Comparison of ENCODE assay signal across 8 cellular contexts in genomic region chr2:151409601-151410484, GRCh38. TPM values are rescaled to one million over a fixed set of nuclear protein-coding genes. Genes with fewer than 3 reads are reported as not detected.
DNase-seq lines count a peak whose midpoint lies in the region; ATAC-seq, FAIRE-seq and TF ChIP-seq lines count a peak whose summit lies in the region.

TSS of gene RIF1 (plus strand) at chr2:151409902. CDS start at chr2:151410424, 522 bp downstream.

- ATAC-seq in GM21367 (IDR thresholded peaks at IDR 0.05; ENCODE audit: unreplicated experiment) = peak; percentile 94
- ATAC-seq in activated CD8-positive, alpha-beta memory T cell treated with anti-CD3 and anti-CD28 coated beads, Interleukin-2, amount 10 ng/mL, durations not matched to agents 7 days and 5 days = peak; percentile 94

- H3K27ac Mint-ChIP-seq in Calu3 (ENCODE audit: unreplicated experiment) (peak within 1 kb of the TSS; percentile 93), endodermal cell (peak within 1 kb of the TSS; percentile 98)
- peak within 1 kb of the TSS; percentile 92 for H3K27ac Mint-ChIP-seq in activated CD8-positive, alpha-beta memory T cell treated with anti-CD3 and anti-CD28 coated beads, Interleukin-2, amount 10 ng/mL, durations not matched to agents 7 days and 5 days

- DNase-seq in Calu3 (peak; percentile 95), HTR-8/SVneo (ENCODE audit: insufficient read length, low spot score) (peak; percentile 88), NT2/D1 (ENCODE audit: low read depth, low spot score) (peak; percentile 95), endodermal cell (peak; percentile 97)
- DNase-seq in activated CD8-positive, alpha-beta memory T cell treated with anti-CD3 and anti-CD28 coated beads, Interleukin-2, amount 10 ng/mL, durations not matched to agents 7 days and 5 days = peak; percentile 86
- DNase-seq in stimulated activated CD8-positive, alpha-beta memory T cell treated with anti-CD3 and anti-CD28 coated beads, Interleukin-15, amount 100 ng/mL, for 4 hours (ENCODE audit: low read depth in 2 of 2) = peak; percentile 53 to 59

- H3K36me3 Mint-ChIP-seq in Calu3 (ENCODE audit: insufficient read depth, unreplicated experiment) (peaks cover 50% of the 10 kb centered on the region), endodermal cell (ENCODE audit: low read depth) (peaks cover 25% of the 10 kb centered on the region)
- peaks cover 22% of the 10 kb centered on the region for H3K36me3 Mint-ChIP-seq in activated CD8-positive, alpha-beta memory T cell treated with anti-CD3 and anti-CD28 coated beads, Interleukin-2, amount 10 ng/mL, durations not matched to agents 7 days and 5 days

- intact Hi-C loops in Calu3 (cut with micrococcal nuclease; ENCODE audit: unreplicated experiment) = loop anchor here (2.0 to 10.0 kb wide), 4 partner anchors 38 to 148 kb away; partner anchors contain the start of gene RBM43

- no peaks in the 10 kb centered on the region for H3K27me3 ChIP-seq in NT2/D1 (ENCODE audit: insufficient read depth, insufficient read length)
- H3K27me3 ChIP-seq in endodermal cell (ENCODE audit: control insufficient read depth, insufficient read depth, low read length, poor library complexity, severe bottlenecking) = no peaks in the 10 kb centered on the region

- H3K4me1 ChIP-seq in NT2/D1 (ENCODE audit: insufficient read depth, insufficient read length) = peaks cover 3% of the 10 kb centered on the region
- no peaks in the 10 kb centered on the region for H3K4me1 ChIP-seq in endodermal cell (ENCODE audit: control insufficient read depth, insufficient read depth, low read length)
- no peaks in the 10 kb centered on the region for H3K4me1 ChIP-seq in mesodermal cell (ENCODE audit: control insufficient read depth, insufficient read depth, low read length, poor library complexity, severe bottlenecking)

- H3K36me3 ChIP-seq in NT2/D1 (ENCODE audit: insufficient read depth, insufficient read length, low read length) (peaks cover 40% of the 10 kb centered on the region), endodermal cell (ENCODE audit: control insufficient read depth, insufficient read depth, low read length) (peaks cover 31% of the 10 kb centered on the region), mesodermal cell (ENCODE audit: control insufficient read depth, insufficient read depth, low read length) (peaks cover 34% of the 10 kb centered on the region)

- peak; percentile 93 for FAIRE-seq in HTR-8/SVneo (lab: Jason Lieb, UNC)

- peak within 1 kb of the TSS; percentile 98 for H3K4me3 Mint-ChIP-seq in Calu3 (ENCODE audit: low read depth, unreplicated experiment)
- peak within 1 kb of the TSS; percentile 94 for H3K4me3 Mint-ChIP-seq in activated CD8-positive, alpha-beta memory T cell treated with anti-CD3 and anti-CD28 coated beads, Interleukin-2, amount 10 ng/mL, durations not matched to agents 7 days and 5 days
- peak within 1 kb of the TSS; percentile 100 for H3K4me3 Mint-ChIP-seq in endodermal cell

- no peaks in the 10 kb centered on the region for H3K27me3 Mint-ChIP-seq in Calu3 (ENCODE audit: unreplicated experiment)
- no peaks in the 10 kb centered on the region for H3K27me3 Mint-ChIP-seq in activated CD8-positive, alpha-beta memory T cell treated with anti-CD3 and anti-CD28 coated beads, Interleukin-2, amount 10 ng/mL, durations not matched to agents 7 days and 5 days
- no peaks in the 10 kb centered on the region for H3K27me3 Mint-ChIP-seq in endodermal cell (ENCODE audit: insufficient read depth)

- H3K27ac ChIP-seq in endodermal cell (ENCODE audit: low read depth, low read length) (peak within 1 kb of the TSS; percentile 91), mesodermal cell (ENCODE audit: low read depth, low read length, severe bottlenecking) (peak within 1 kb of the TSS; percentile 94)

- CTCF ChIA-PET in Calu3 (lab: Charles Lee) = interaction anchor here (0.6 to 0.7 kb wide), 5 partner anchors 66 to 957 kb away, joined by 3 to 11 read pairs (median 7); no protein-coding TSS in a partner anchor
- CTCF ChIA-PET in activated CD8-positive, alpha-beta memory T cell treated with anti-CD3 and anti-CD28 coated beads, Interleukin-2, amount 10 ng/mL, durations not matched to agents 7 days and 5 days (lab: Charles Lee) = interaction anchor here (0.5 to 1.6 kb wide), 6 partner anchors 9 to 120 kb away, joined by 3 to 7 read pairs (median 4); no protein-coding TSS in a partner anchor

- H3K4me3 ChIP-seq in NT2/D1 (ENCODE audit: insufficient read length, low read depth) (peak within 1 kb of the TSS; percentile 99), endodermal cell (ENCODE audit: low read length) (peak within 1 kb of the TSS; percentile 100), mesodermal cell (ENCODE audit: extremely low read depth, insufficient read depth, low read length, poor library complexity, severe bottlenecking) (peak within 1 kb of the TSS; percentile 99)

- TF ChIP-seq CTCF in Calu3 (IDR thresholded peaks at IDR 0.05; ENCODE audit: unreplicated experiment) = peak; percentile 64
- TF ChIP-seq CTCF in endodermal cell (conservative IDR thresholded peaks at IDR 0.05) = peak; percentile 81

- no peaks in the 10 kb centered on the region for H3K9me3 ChIP-seq in NT2/D1 (ENCODE audit: insufficient read depth, low read length)
- peaks cover 4% of the 10 kb centered on the region for H3K9me3 ChIP-seq in endodermal cell (ENCODE audit: control insufficient read depth, low read length)
- no peaks in the 10 kb centered on the region for H3K9me3 ChIP-seq in mesodermal cell (ENCODE audit: control insufficient read depth, low read length)

- peak within 1 kb of the TSS; percentile 99 for H3K9ac ChIP-seq in NT2/D1 (ENCODE audit: insufficient read length, low read depth)
- H3K9ac ChIP-seq in endodermal cell (ENCODE audit: extremely low read depth, low read length, poor library complexity, severe bottlenecking) = peak within 1 kb of the TSS; percentile 94

- H3K4me1 Mint-ChIP-seq in Calu3 (ENCODE audit: low read depth, unreplicated experiment) (peaks cover 16% of the 10 kb centered on the region), endodermal cell (peaks cover 6% of the 10 kb centered on the region)
- peaks cover 29% of the 10 kb centered on the region for H3K4me1 Mint-ChIP-seq in activated CD8-positive, alpha-beta memory T cell treated with anti-CD3 and anti-CD28 coated beads, Interleukin-2, amount 10 ng/mL, durations not matched to agents 7 days and 5 days

- no peaks in the 10 kb centered on the region for H3K9me3 Mint-ChIP-seq in Calu3 (ENCODE audit: low read depth, unreplicated experiment)
- H3K9me3 Mint-ChIP-seq in activated CD8-positive, alpha-beta memory T cell treated with anti-CD3 and anti-CD28 coated beads, Interleukin-2, amount 10 ng/mL, durations not matched to agents 7 days and 5 days (ENCODE audit: low read depth) = no peaks in the 10 kb centered on the region
- peaks cover 3% of the 10 kb centered on the region for H3K9me3 Mint-ChIP-seq in endodermal cell

- WGBS in endodermal cell (ENCODE audit: insufficient coverage in 1 of 2, insufficient read length in 1 of 2), 2 experiments = 0 to 1% methylated on average over 14 to 65 of the region's 65 CpGs
- WGBS in mesodermal cell (ENCODE audit: insufficient coverage in 2 of 2), 2 experiments = 0 to 1% methylated on average over 48 to 53 of the region's 65 CpGs

- TSS peak; percentile 68 for BruUV-seq in Calu3 (replicated peaks; lab: Mats Ljungman, UMichigan)

RNA-seq across cellular contexts. Expression of gene RIF1, which starts in this region (rescaled TPM):
- total RNA-seq in Calu3 (2022) (75.7 and 78.1 TPM in 2 replicates), endodermal cell (10 to 100 TPM; 64.3 to 66.7 TPM)
- 10 to 100 TPM; 61.5 to 73.5 TPM for total RNA-seq in activated CD8-positive, alpha-beta memory T cell treated with anti-CD3 and anti-CD28 coated beads, Interleukin-2, amount 10 ng/mL, durations not matched to agents 7 days and 5 days
- polyA plus RNA-seq in endodermal cell (2013, experiment 1 of 2) = 25.0 TPM
- 24.4 TPM for polyA plus RNA-seq in endodermal cell (2013, experiment 2 of 2)
- 24.4 TPM for polyA plus RNA-seq in mesodermal cell (2013, experiment 1 of 2)
- 23.2 TPM for polyA plus RNA-seq in mesodermal cell (2013, experiment 2 of 2)

Comparison
In these comparisons a context has a peak if more than half of its experiments do, and no peak if none do; other contexts are left out.
1. Peak in every context shown above with its lines: DNase-seq, ATAC-seq, H3K4me3 ChIP-seq and H3K27ac ChIP-seq.